1 cellular context compared by ENCODE assay signal in the genomic region with DNA sequence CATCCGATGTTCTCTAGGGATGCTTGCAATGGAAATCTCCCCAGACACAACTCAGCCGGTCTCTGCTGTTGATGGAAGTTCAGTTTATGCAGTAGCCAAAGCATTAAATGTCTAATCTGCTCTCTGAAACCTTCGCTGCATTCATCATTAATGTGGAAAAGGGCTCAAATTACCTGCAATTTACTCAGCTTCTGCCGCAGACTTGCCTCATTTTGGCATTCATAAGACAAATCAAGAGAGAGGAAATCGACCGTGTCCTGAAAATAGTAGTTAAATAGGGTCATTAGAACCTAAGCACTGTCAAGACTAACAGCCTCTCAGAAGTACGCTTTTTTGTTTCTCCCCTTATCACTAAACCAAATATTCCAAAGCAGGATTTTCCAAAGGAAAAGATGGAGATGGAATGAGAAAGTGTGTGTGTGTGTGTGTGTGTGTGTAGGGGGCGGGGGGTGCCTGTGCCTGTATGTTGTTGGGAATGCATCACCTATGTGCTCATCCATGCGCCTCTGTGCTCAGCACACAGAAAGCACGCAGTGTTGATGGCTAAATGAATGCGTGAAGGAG.
TF ChIP-seq lines count a peak whose summit lies in the region.

No MANE protein-coding gene starts in this region.

TF ChIP-seq in HEK293, 187 proteins besides CTCF, POLR2A, EP300 and RAD21:
- TF ChIP-seq ZNF704 (tag by site-specific recombination; IDR thresholded peaks at IDR 0.05) (no peak), ZNF174 (tag by site-specific recombination; IDR thresholded peaks at IDR 0.05) (no peak), EGR2 (tag by site-specific recombination; IDR thresholded peaks at IDR 0.05; ENCODE audit: low read depth) (no peak), PRDM6 (tag by site-specific recombination; IDR thresholded peaks at IDR 0.05) (peak; percentile 93), ZNF776 (tag by site-specific recombination; IDR thresholded peaks at IDR 0.05; ENCODE audit: borderline replicate concordance) (no peak), ZNF560 (tag by site-specific recombination; IDR thresholded peaks at IDR 0.05; ENCODE audit: borderline replicate concordance) (no peak), ZBTB17 (tag by site-specific recombination; IDR thresholded peaks at IDR 0.05) (0 out of 2 replicates have a peak, but pooled peaks have one; percentile 16), TCF7L2 (IDR thresholded peaks at IDR 0.05; ENCODE audit: borderline replicate concordance, low read depth, low read length) (no peak), ZBTB20 (tag by site-specific recombination; IDR thresholded peaks at IDR 0.05) (peak; percentile 16; the same call in 1 of the 2 replicates), ZNF184 (tag by site-specific recombination; IDR thresholded peaks at IDR 0.05) (no peak), BCL11B (tag by site-specific recombination; IDR thresholded peaks at IDR 0.05; ENCODE audit: low read depth) (no peak), PRDM10 (tag by site-specific recombination; IDR thresholded peaks at IDR 0.05) (no peak), ZNF19 (tag by site-specific recombination; IDR thresholded peaks at IDR 0.05; ENCODE audit: low read depth) (no peak), ELK4 (IDR thresholded peaks at IDR 0.05; ENCODE audit: borderline replicate concordance, low read depth, low read length) (no peak), TRIM28 (IDR thresholded peaks at IDR 0.05; ENCODE audit: borderline replicate concordance, low read length) (peak; percentile 36; the same call in 1 of the 2 replicates), ZNF426 (tag by site-specific recombination; IDR thresholded peaks at IDR 0.05) (no peak), ZNF558 (tag by site-specific recombination; IDR thresholded peaks at IDR 0.05) (no peak), OSR2 (tag by site-specific recombination; IDR thresholded peaks at IDR 0.05) (peak; percentile 94), GLI2 (tag by site-specific recombination; IDR thresholded peaks at IDR 0.05; ENCODE audit: borderline replicate concordance, low read depth) (no peak), ZNF621 (tag by site-specific recombination; IDR thresholded peaks at IDR 0.05) (no peak), ZNF510 (tag by site-specific recombination; IDR thresholded peaks at IDR 0.05; ENCODE audit: insufficient replicate concordance) (no peak), ZNF155 (tag by site-specific recombination; IDR thresholded peaks at IDR 0.05) (no peak), SALL2 (tag by site-specific recombination; IDR thresholded peaks at IDR 0.05; ENCODE audit: borderline replicate concordance) (no peak), MZF1 (tag by site-specific recombination; IDR thresholded peaks at IDR 0.05; ENCODE audit: borderline replicate concordance) (no peak), FEZF1 (tag by site-specific recombination; IDR thresholded peaks at IDR 0.05) (peak; percentile 38; the same call in 1 of the 2 replicates), ZNF416 (tag by site-specific recombination; IDR thresholded peaks at IDR 0.05) (no peak), SP7 (tag by site-specific recombination; IDR thresholded peaks at IDR 0.05) (peak; percentile 86), ZNF175 (tag by site-specific recombination; IDR thresholded peaks at IDR 0.05) (no peak), ZNF747 (tag by site-specific recombination; IDR thresholded peaks at IDR 0.05) (no peak), ZNF521 (tag by site-specific recombination; IDR thresholded peaks at IDR 0.05) (no peak), ZNF366 (tag by site-specific recombination; conservative IDR thresholded peaks at IDR 0.05) (no peak), ZNF629 (tag by site-specific recombination; IDR thresholded peaks at IDR 0.05) (no peak), ZNF214 (tag by site-specific recombination; IDR thresholded peaks at IDR 0.05; ENCODE audit: borderline replicate concordance) (no peak), IKZF3 (tag by site-specific recombination; IDR thresholded peaks at IDR 0.05) (peak; percentile 66; the same call in 1 of the 2 replicates)
- TF ChIP-seq, protein P1, sequence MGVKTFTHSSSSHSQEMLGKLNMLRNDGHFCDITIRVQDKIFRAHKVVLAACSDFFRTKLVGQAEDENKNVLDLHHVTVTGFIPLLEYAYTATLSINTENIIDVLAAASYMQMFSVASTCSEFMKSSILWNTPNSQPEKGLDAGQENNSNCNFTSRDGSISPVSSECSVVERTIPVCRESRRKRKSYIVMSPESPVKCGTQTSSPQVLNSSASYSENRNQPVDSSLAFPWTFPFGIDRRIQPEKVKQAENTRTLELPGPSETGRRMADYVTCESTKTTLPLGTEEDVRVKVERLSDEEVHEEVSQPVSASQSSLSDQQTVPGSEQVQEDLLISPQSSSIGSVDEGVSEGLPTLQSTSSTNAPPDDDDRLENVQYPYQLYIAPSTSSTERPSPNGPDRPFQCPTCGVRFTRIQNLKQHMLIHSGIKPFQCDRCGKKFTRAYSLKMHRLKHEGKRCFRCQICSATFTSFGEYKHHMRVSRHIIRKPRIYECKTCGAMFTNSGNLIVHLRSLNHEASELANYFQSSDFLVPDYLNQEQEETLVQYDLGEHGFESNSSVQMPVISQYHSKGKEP (tag by site-specific recombination; IDR thresholded peaks at IDR 0.05) = peak; percentile 95
- TF ChIP-seq, protein P2, sequence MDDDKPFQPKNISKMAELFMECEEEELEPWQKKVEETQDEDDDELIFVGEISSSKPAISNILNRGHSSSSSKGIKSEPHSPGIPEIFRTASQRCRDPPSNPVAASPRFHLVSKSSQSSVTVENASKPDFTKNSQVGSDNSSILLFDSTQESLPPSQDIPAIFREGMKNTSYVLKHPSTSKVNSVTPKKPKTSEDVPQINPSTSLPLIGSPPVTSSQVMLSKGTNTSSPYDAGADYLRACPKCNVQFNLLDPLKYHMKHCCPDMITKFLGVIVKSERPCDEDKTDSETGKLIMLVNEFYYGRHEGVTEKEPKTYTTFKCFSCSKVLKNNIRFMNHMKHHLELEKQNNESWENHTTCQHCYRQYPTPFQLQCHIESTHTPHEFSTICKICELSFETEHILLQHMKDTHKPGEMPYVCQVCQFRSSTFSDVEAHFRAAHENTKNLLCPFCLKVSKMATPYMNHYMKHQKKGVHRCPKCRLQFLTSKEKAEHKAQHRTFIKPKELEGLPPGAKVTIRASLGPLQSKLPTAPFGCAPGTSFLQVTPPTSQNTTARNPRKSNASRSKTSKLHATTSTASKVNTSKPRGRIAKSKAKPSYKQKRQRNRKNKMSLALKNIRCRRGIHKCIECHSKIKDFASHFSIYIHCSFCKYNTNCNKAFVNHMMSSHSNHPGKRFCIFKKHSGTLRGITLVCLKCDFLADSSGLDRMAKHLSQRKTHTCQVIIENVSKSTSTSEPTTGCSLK (tag by site-specific recombination; IDR thresholded peaks at IDR 0.05) = no peak
- TF ChIP-seq, protein P3, sequence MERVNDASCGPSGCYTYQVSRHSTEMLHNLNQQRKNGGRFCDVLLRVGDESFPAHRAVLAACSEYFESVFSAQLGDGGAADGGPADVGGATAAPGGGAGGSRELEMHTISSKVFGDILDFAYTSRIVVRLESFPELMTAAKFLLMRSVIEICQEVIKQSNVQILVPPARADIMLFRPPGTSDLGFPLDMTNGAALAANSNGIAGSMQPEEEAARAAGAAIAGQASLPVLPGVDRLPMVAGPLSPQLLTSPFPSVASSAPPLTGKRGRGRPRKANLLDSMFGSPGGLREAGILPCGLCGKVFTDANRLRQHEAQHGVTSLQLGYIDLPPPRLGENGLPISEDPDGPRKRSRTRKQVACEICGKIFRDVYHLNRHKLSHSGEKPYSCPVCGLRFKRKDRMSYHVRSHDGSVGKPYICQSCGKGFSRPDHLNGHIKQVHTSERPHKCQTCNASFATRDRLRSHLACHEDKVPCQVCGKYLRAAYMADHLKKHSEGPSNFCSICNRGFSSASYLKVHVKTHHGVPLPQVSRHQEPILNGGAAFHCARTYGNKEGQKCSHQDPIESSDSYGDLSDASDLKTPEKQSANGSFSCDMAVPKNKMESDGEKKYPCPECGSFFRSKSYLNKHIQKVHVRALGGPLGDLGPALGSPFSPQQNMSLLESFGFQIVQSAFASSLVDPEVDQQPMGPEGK (tag by site-specific recombination; IDR thresholded peaks at IDR 0.05) = no peak
- TF ChIP-seq, protein P4, sequence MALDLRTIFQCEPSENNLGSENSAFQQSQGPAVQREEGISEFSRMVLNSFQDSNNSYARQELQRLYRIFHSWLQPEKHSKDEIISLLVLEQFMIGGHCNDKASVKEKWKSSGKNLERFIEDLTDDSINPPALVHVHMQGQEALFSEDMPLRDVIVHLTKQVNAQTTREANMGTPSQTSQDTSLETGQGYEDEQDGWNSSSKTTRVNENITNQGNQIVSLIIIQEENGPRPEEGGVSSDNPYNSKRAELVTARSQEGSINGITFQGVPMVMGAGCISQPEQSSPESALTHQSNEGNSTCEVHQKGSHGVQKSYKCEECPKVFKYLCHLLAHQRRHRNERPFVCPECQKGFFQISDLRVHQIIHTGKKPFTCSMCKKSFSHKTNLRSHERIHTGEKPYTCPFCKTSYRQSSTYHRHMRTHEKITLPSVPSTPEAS (tag by site-specific recombination; IDR thresholded peaks at IDR 0.05) = 0 out of 2 replicates have a peak, but pooled peaks have one; percentile 27
